ENCODE assay signal across 31 cellular contexts in genomic region chr1:16944038-16944437, GRCh38. TPM values are rescaled to one million over a fixed set of nuclear protein-coding genes. Genes with fewer than 3 reads are reported as not detected.
"Had no signal": no experiment of that assay in that cellular context is flagged by ENCODE, and none has a peak within 500 bp of the region (broad histone marks: within the 10 kb centered on the region; RNA-seq: fewer than 3 reads in every experiment).

No MANE protein-coding gene starts in this region.

- H3K4me3 ChIP-seq: neural progenitor cell, ovary, psoas muscle, right lobe of liver, sigmoid colon, stomach, tibial artery, transverse colon, upper lobe of right lung, uterus had no signal

- DNase-seq: natural killer cell; occipital lobe; ovary; posterior cingulate gyrus; right lobe of liver; sigmoid colon; small intestine; stimulated activated CD4-positive, alpha-beta T cell treated with anti-CD3 and anti-CD28 coated beads, Interleukin-15, amount 100 ng/mL, for 24 hours; stimulated activated CD4-positive, alpha-beta T cell treated with anti-CD3 and anti-CD28 coated beads, Interleukin-2, amount 100 ng/mL, for 24 hours; stimulated activated CD4-positive, alpha-beta T cell treated with anti-CD3 and anti-CD28 coated beads, Interleukin-2, amount 100 ng/mL, for 48 hours; stimulated activated CD4-positive, alpha-beta T cell treated with anti-CD3 and anti-CD28 coated beads, Interleukin-4, amount 100 ng/mL, for 24 hours; stimulated activated naive B cell treated with anti-CD40 and anti-IgM and Interleukin-4, amounts not matched to agents 10 μg/mL and 1 μg/mL and 100 μg/mL, for 72 hours; stimulated activated naive CD4-positive, alpha-beta T cell treated with Interleukin-2 at 50 U/mL for 16 hours; stomach; tibial artery; transverse colon; upper lobe of right lung; uterus had no signal

- H2AFZ ChIP-seq: neural progenitor cell, parathyroid adenoma had no signal

- H3K36me3 ChIP-seq: ovary, right lobe of liver, transverse colon, uterus had no signal

- H3K27me3 ChIP-seq: neural progenitor cell, ovary, right lobe of liver, sigmoid colon, stomach, tibial artery, transverse colon, upper lobe of right lung, uterus had no signal

- H3K9me3 Mint-ChIP-seq: natural killer cell; nephron; neural progenitor cell; stimulated activated effector memory CD8-positive, alpha-beta T cell treated with anti-CD3 and anti-CD28 coated beads, Interleukin-12 subunit alpha, Interleukin-12 subunit beta, amount 100 ng/mL, for 72 hours; stimulated activated naive B cell treated with anti-CD40 and anti-IgM and Interleukin-4, amounts not matched to agents 10 μg/mL and 1 μg/mL and 100 μg/mL, for 72 hours; stimulated activated naive CD8-positive, alpha-beta T cell treated with anti-CD3 and anti-CD28 coated beads, Interleukin-15, Interleukin-2, amounts not matched to agents 100 ng/mL and 50 ng/mL, for 24 hours; type B pancreatic cell had no signal

- H3K27ac Mint-ChIP-seq: natural killer cell; nephron; neural progenitor cell; progenitor cell of endocrine pancreas; stimulated activated effector memory CD8-positive, alpha-beta T cell treated with anti-CD3 and anti-CD28 coated beads, Interleukin-12 subunit alpha, Interleukin-12 subunit beta, amount 100 ng/mL, for 72 hours; stimulated activated naive CD8-positive, alpha-beta T cell treated with anti-CD3 and anti-CD28 coated beads, Interleukin-15, Interleukin-2, amounts not matched to agents 100 ng/mL and 50 ng/mL, for 24 hours; type B pancreatic cell had no signal

- H3K9ac ChIP-seq: neural progenitor cell, parathyroid adenoma had no signal

- H3K4me3 Mint-ChIP-seq: natural killer cell; nephron; neural progenitor cell; stimulated activated effector memory CD8-positive, alpha-beta T cell treated with anti-CD3 and anti-CD28 coated beads, Interleukin-12 subunit alpha, Interleukin-12 subunit beta, amount 100 ng/mL, for 72 hours; stimulated activated naive B cell treated with anti-CD40 and anti-IgM and Interleukin-4, amounts not matched to agents 10 μg/mL and 1 μg/mL and 100 μg/mL, for 72 hours; stimulated activated naive CD8-positive, alpha-beta T cell treated with anti-CD3 and anti-CD28 coated beads, Interleukin-15, Interleukin-2, amounts not matched to agents 100 ng/mL and 50 ng/mL, for 24 hours; type B pancreatic cell had no signal

- ATAC-seq: natural killer cell; right lobe of liver; stimulated activated effector memory CD8-positive, alpha-beta T cell treated with anti-CD3 and anti-CD28 coated beads, Interleukin-12 subunit alpha, Interleukin-12 subunit beta, amount 100 ng/mL, for 72 hours; stimulated activated naive B cell treated with anti-CD40 and anti-IgM and Interleukin-4, amounts not matched to agents 10 μg/mL and 1 μg/mL and 100 μg/mL, for 72 hours; upper lobe of right lung had no signal

- H3K4me1 ChIP-seq: parathyroid adenoma, psoas muscle, sigmoid colon, upper lobe of right lung, uterus had no signal

- H3K4me1 Mint-ChIP-seq: natural killer cell; nephron; stimulated activated effector memory CD8-positive, alpha-beta T cell treated with anti-CD3 and anti-CD28 coated beads, Interleukin-12 subunit alpha, Interleukin-12 subunit beta, amount 100 ng/mL, for 72 hours; stimulated activated naive B cell treated with anti-CD40 and anti-IgM and Interleukin-4, amounts not matched to agents 10 μg/mL and 1 μg/mL and 100 μg/mL, for 72 hours had no signal

- H3K9me3 ChIP-seq: ovary, psoas muscle, right lobe of liver, sigmoid colon, stomach, tibial artery, transverse colon, upper lobe of right lung, uterus had no signal

- H3K4me2 ChIP-seq: neural progenitor cell had no signal

- H3K36me3 Mint-ChIP-seq: natural killer cell had no signal

- H3K27ac ChIP-seq: neural progenitor cell, ovary, parathyroid adenoma, psoas muscle, right lobe of liver, sigmoid colon, stomach, tibial artery, transverse colon, upper lobe of right lung, uterus had no signal

- H3K27me3 Mint-ChIP-seq: progenitor cell of endocrine pancreas; stimulated activated naive B cell treated with anti-CD40 and anti-IgM and Interleukin-4, amounts not matched to agents 10 μg/mL and 1 μg/mL and 100 μg/mL, for 72 hours; stimulated activated naive CD8-positive, alpha-beta T cell treated with anti-CD3 and anti-CD28 coated beads, Interleukin-15, Interleukin-2, amounts not matched to agents 100 ng/mL and 50 ng/mL, for 24 hours; type B pancreatic cell had no signal

RNA-seq across cellular contexts. Expression of gene RNU1-2, which starts 48.3 kb away (rescaled TPM):
- total RNA-seq: osteoblast had no signal
- polyA plus RNA-seq: neural cell, ovary, psoas muscle, right cardiac atrium, sigmoid colon, small intestine, stomach, thymus, urinary bladder had no signal
